Comparison of ENCODE assay signal across 8 cellular contexts in genomic region chr12:57088442-57089258, GRCh38. TPM values are rescaled to one million over a fixed set of nuclear protein-coding genes. Genes with fewer than 3 reads are reported as not detected.
DNase-seq lines count a peak whose midpoint lies in the region; ATAC-seq and TF ChIP-seq lines count a peak whose summit lies in the region.

TSS of gene NAB2 (plus strand) at chr12:57089114. CDS start at chr12:57089272, 158 bp downstream.

- peak within 1 kb of the TSS; percentile 95 for H3K4me3 ChIP-seq in CD8-positive, alpha-beta T cell (ENCODE audit: low read depth, low read length)

- intact Hi-C loops in CD8-positive, alpha-beta T cell (cut with DNase I, micrococcal nuclease): loop anchor here (1.0 to 10.0 kb wide), 6 partner anchors 23 to 964 kb away; partner anchors contain the start of genes STAT6 (in 2 of the 2), CDK4 (in 1 of the 2), DDIT3 (in 1 of the 2) and ESYT1 (in 1 of the 2)

- H3K9me3 Mint-ChIP-seq in CD8-positive, alpha-beta T cell: no peaks in the 10 kb centered on the region

- H3K9me3 ChIP-seq in CD8-positive, alpha-beta T cell (ENCODE audit: low read length): no peaks in the 10 kb centered on the region

- TF ChIP-seq CTCF in CD8-positive, alpha-beta T cell (IDR thresholded peaks at IDR 0.05): no peak

- peak within 1 kb of the TSS; percentile 92 for H3K4me3 Mint-ChIP-seq in CD8-positive, alpha-beta T cell

- peak within 1 kb of the TSS; percentile 97 for H3K27ac ChIP-seq in CD8-positive, alpha-beta T cell (ENCODE audit: low read depth, low read length)

- POLR2A ChIA-PET in CD8-positive, alpha-beta T cell (lab: Charles Lee): interaction anchor here (0.9 to 15.9 kb wide), 10 partner anchors 9 to 51 kb away, joined by 3 to 244 read pairs (median 5); partner anchors contain the start of genes LRP1, NEMP1 and STAT6

- DNase-seq in CD8-positive, alpha-beta T cell: peak; percentile 87 to 97 (median 94)
- peak; percentile 72 for DNase-seq in HPDE6-E6E7 (ENCODE audit: extremely low spot score)
- peak; percentile 93 for DNase-seq in NK-92 treated with Interleukin-12 subunit alpha and Interleukin-12 subunit beta, amount 100 ng/mL, for 24 hours (lab: John Stamatoyannopoulos, UW)
- peak; percentile 89 to 91 for DNase-seq in activated CD8-positive, alpha-beta memory T cell treated with anti-CD3 and anti-CD28 coated beads for 1 hour (ENCODE audit: extremely low read depth in 1 of 2, low read depth in 1 of 2)
- peak; percentile 84 for DNase-seq in effector CD8-positive, alpha-beta T cell (lab: John Stamatoyannopoulos, UW)
- DNase-seq in medulla oblongata (ENCODE audit: extremely low spot score): peak; percentile 93
- peak; percentile 73 to 86 (median 78) for DNase-seq in stimulated activated CD4-positive, alpha-beta T cell treated with anti-CD3 and anti-CD28 coated beads, TNF-alpha, amount 100 ng/mL, for 4 hours (ENCODE audit: low read depth in 3 of 3)

- H3K36me3 Mint-ChIP-seq in CD8-positive, alpha-beta T cell: peaks cover 38% of the 10 kb centered on the region

- H3K4me1 Mint-ChIP-seq in CD8-positive, alpha-beta T cell (ENCODE audit: low read depth): peaks cover 64% of the 10 kb centered on the region

- peaks cover 47% of the 10 kb centered on the region for H3K4me1 ChIP-seq in CD8-positive, alpha-beta T cell (ENCODE audit: insufficient read depth, low read length)

- CTCF ChIA-PET in CD8-positive, alpha-beta T cell (lab: Charles Lee): interaction anchor here (1.7 to 8.8 kb wide), 4 partner anchors 9 to 22 kb away, joined by 7 to 116 read pairs (median 43); partner anchors contain the start of gene STAT6

- peak; percentile 60 for ATAC-seq in CD8-positive, alpha-beta T cell
- ATAC-seq in GM19463 (IDR thresholded peaks at IDR 0.05; ENCODE audit: unreplicated experiment): peak; percentile 53

- H3K27me3 ChIP-seq in CD8-positive, alpha-beta T cell (ENCODE audit: insufficient read depth, low read length): no peaks in the 10 kb centered on the region

- peak within 1 kb of the TSS; percentile 95 for H3K27ac Mint-ChIP-seq in CD8-positive, alpha-beta T cell

- H3K27me3 Mint-ChIP-seq in CD8-positive, alpha-beta T cell (ENCODE audit: low read depth): no peaks in the 10 kb centered on the region

- peaks cover 4% of the 10 kb centered on the region for H3K36me3 ChIP-seq in CD8-positive, alpha-beta T cell (ENCODE audit: insufficient read depth, low read length)

RNA-seq across cellular contexts. Expression of gene NAB2, which starts in this region (rescaled TPM):
- total RNA-seq in CD8-positive, alpha-beta T cell: 1 to 10 TPM; 5.9 to 6.7 TPM

Comparison
In these comparisons a context has a peak if more than half of its experiments do, and no peak if none do; other contexts are left out.
1. Peak in every context shown above with its lines: DNase-seq, ATAC-seq, H3K4me3 ChIP-seq and H3K27ac ChIP-seq.